In the genomic region with DNA sequence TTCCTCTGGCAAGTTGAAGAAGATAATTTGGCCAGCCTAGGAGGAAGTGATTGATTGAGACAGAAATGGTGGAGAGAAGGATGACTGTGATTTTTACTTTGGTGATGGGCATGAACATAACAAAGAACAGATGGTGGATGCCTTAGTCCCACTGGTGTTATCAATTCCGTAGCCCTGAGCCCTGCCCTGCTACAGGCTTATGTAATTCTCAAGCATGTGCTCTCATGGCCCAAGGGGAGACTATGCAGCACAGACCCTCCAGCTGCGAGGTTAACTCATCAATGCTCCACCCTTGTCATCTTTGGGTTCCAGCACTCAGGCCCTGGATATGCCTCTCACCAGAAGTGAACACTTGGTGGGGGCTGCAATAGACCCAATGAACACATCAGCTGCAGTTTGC, we compare ENCODE assay signal across 11 cellular contexts.
DNase-seq lines count a peak whose midpoint lies in the region; ATAC-seq and TF ChIP-seq lines count a peak whose summit lies in the region.
"Had no signal": no experiment of that assay in that cellular context is flagged by ENCODE, and none has a peak within 500 bp of the region (broad histone marks: within the 10 kb centered on the region; RNA-seq: fewer than 3 reads in every experiment).

No MANE protein-coding gene starts in this region.

- CTCF ChIA-PET in activated CD8-positive, alpha-beta T cell treated with anti-CD3 and anti-CD28 coated beads for 36 hours (lab: Charles Lee) = interaction anchor here (0.8 to 5.2 kb wide), 13 partner anchors 9 to 176 kb away, joined by 3 to 28 read pairs (median 4); partner anchors contain the start of gene LRRC8C

- WGBS in heart right ventricle, 2 donors = 42 to 52% methylated on average over 2 of the region's 2 CpGs

- H3K9me3 ChIP-seq in heart right ventricle (no peaks in the 10 kb centered on the region), lower lobe of right lung (no peaks in the 10 kb centered on the region)

- no peaks in the 10 kb centered on the region for H3K36me3 ChIP-seq in heart right ventricle
- H3K36me3 ChIP-seq in lower lobe of right lung = no peaks in the 10 kb centered on the region

- POLR2A ChIA-PET in activated CD8-positive, alpha-beta T cell treated with anti-CD3 and anti-CD28 coated beads for 36 hours (lab: Charles Lee) = interaction anchor here (0.8 to 2.3 kb wide), 9 partner anchors 16 to 148 kb away, joined by 3 to 12 read pairs (median 3); no protein-coding TSS in a partner anchor

- H3K4me1 ChIP-seq in heart right ventricle (peaks cover 8 to 97% (median 60%) of the 10 kb centered on the region in 9 donors), lower lobe of right lung (peaks cover 79% of the 10 kb centered on the region)

- intact Hi-C loops in heart right ventricle (cut with DNase I) = loop anchor here in 3 of 10 donors (5.0 to 10.0 kb wide), 2 partner anchors 36 to 53 kb away; no protein-coding TSS in a partner anchor
- intact Hi-C loops in left cardiac atrium (cut with DNase I) = loop anchor here in 1 of 2 donors (5.0 kb wide), 2 partner anchors 36 to 61 kb away; no protein-coding TSS in a partner anchor
- intact Hi-C loops in activated CD8-positive, alpha-beta T cell treated with anti-CD3 and anti-CD28 coated beads for 36 hours (cut with micrococcal nuclease) = no loop called here
- intact Hi-C loops in lower lobe of right lung (cut with DNase I) = no loop called here

- peak overlapping the region; percentile 73 for H3K4me3 Mint-ChIP-seq in activated CD8-positive, alpha-beta T cell treated with anti-CD3 and anti-CD28 coated beads for 36 hours
- peak overlapping the region; percentile 67 for H3K4me3 Mint-ChIP-seq in type B pancreatic cell

- DNase-seq in heart right ventricle (no peak), left cardiac atrium (no peak), lower lobe of right lung (no peak), type B pancreatic cell (ENCODE audit: extremely low spot score, unreplicated experiment) (no peak), NAMALWA (ENCODE audit: low spot score) (no peak)
- no peak for DNase-seq in activated CD8-positive, alpha-beta T cell treated with anti-CD3 and anti-CD28 coated beads for 36 hours
- DNase-seq: activated CD8-positive, alpha-beta memory T cell treated with anti-CD3 and anti-CD28 coated beads, Interleukin-2, amount 50 U/mL, for 4 hours; NCI-H2171 treated with DMSO at 0.1 percent for 48 hours had no signal

- TF ChIP-seq CTCF in heart right ventricle (IDR thresholded peaks at IDR 0.05) = no peak
- no peak for TF ChIP-seq CTCF in activated CD8-positive, alpha-beta T cell treated with anti-CD3 and anti-CD28 coated beads for 36 hours (IDR thresholded peaks at IDR 0.05)
- no peak for TF ChIP-seq CTCF in lower lobe of right lung (IDR thresholded peaks at IDR 0.05)
- TF ChIP-seq CTCF in type B pancreatic cell (conservative IDR thresholded peaks at IDR 0.05) = no peak

- peak overlapping the region; percentile 93 for H3K27ac Mint-ChIP-seq in activated CD8-positive, alpha-beta T cell treated with anti-CD3 and anti-CD28 coated beads for 36 hours
- H3K27ac Mint-ChIP-seq in type B pancreatic cell = no peak overlapping the region

- peak overlapping the region in 9 of 10 donors; percentile 26 to 81 (median 70) for H3K27ac ChIP-seq in heart right ventricle
- H3K27ac ChIP-seq in lower lobe of right lung = peak overlapping the region; percentile 64
- H3K27ac ChIP-seq: SK-N-MC had no signal

- H3K4me3 ChIP-seq in heart right ventricle (peak overlapping the region in 5 of 10 donors; percentile 2 to 31 (median 18)), lower lobe of right lung (peak overlapping the region; percentile 20)

- H3K36me3 Mint-ChIP-seq in activated CD8-positive, alpha-beta T cell treated with anti-CD3 and anti-CD28 coated beads for 36 hours (ENCODE audit: low read depth) = peaks cover 23% of the 10 kb centered on the region
- H3K36me3 Mint-ChIP-seq in type B pancreatic cell = no peaks in the 10 kb centered on the region

- ATAC-seq in heart right ventricle (peak in 1 of 8 donors; percentile 2), left cardiac atrium (no peak), lower lobe of right lung (no peak), GM19324 (IDR thresholded peaks at IDR 0.05; ENCODE audit: low FRiP score, unreplicated experiment) (no peak), GM21360 (IDR thresholded peaks at IDR 0.05; ENCODE audit: unreplicated experiment) (no peak)
- no peak for ATAC-seq in activated CD8-positive, alpha-beta T cell treated with anti-CD3 and anti-CD28 coated beads for 36 hours

- no peaks in the 10 kb centered on the region for H3K27me3 Mint-ChIP-seq in activated CD8-positive, alpha-beta T cell treated with anti-CD3 and anti-CD28 coated beads for 36 hours
- H3K27me3 Mint-ChIP-seq in type B pancreatic cell = peaks cover 22% of the 10 kb centered on the region

- H3K4me1 Mint-ChIP-seq in activated CD8-positive, alpha-beta T cell treated with anti-CD3 and anti-CD28 coated beads for 36 hours (ENCODE audit: low read depth) = peaks cover 87% of the 10 kb centered on the region
- H3K4me1 Mint-ChIP-seq in type B pancreatic cell (ENCODE audit: unreplicated experiment) = peaks cover 35% of the 10 kb centered on the region

- no peaks in the 10 kb centered on the region for H3K27me3 ChIP-seq in heart right ventricle
- H3K27me3 ChIP-seq in lower lobe of right lung (ENCODE audit: low read depth) = no peaks in the 10 kb centered on the region

- H3K9me3 Mint-ChIP-seq in activated CD8-positive, alpha-beta T cell treated with anti-CD3 and anti-CD28 coated beads for 36 hours = peaks cover 2% of the 10 kb centered on the region
- H3K9me3 Mint-ChIP-seq in type B pancreatic cell = no peaks in the 10 kb centered on the region
